ENCODE assay signal across 8 cellular contexts in genomic region chr12:93741741-93742085, GRCh38.
A peak's percentile ranks its signal among the peaks of the same experiment; 100 is the strongest.
DNase-seq lines count a peak whose midpoint lies in the region; ATAC-seq, FAIRE-seq and TF ChIP-seq lines count a peak whose summit lies in the region.

No MANE protein-coding gene starts in this region.

- no peaks in the 10 kb centered on the region for H3K4me1 ChIP-seq in NT2/D1 (ENCODE audit: insufficient read depth, insufficient read length)
- H3K4me1 ChIP-seq in HepG2 (ENCODE audit: insufficient read depth, low read length) = peaks cover 37% of the 10 kb centered on the region
- H3K4me1 ChIP-seq in tibial artery = peaks cover 0 to 51% (median 16%) of the 10 kb centered on the region in 4 donors

- H3K9me3 ChIP-seq in NT2/D1 (ENCODE audit: insufficient read depth, low read length) (no peaks in the 10 kb centered on the region), HepG2 (ENCODE audit: low read length) (no peaks in the 10 kb centered on the region), tibial artery (no peaks in the 10 kb centered on the region)

- H3K79me2 ChIP-seq in HepG2 (ENCODE audit: insufficient read depth, low read length) = no peaks in the 10 kb centered on the region

- intact Hi-C loops in HepG2 (cut with micrococcal nuclease; ENCODE audit: unreplicated experiment) (loop anchor here (1.0 to 2.0 kb wide), 4 partner anchors 64 to 360 kb away; partner anchors contain the start of gene CRADD), tibial artery (cut with DNase I; ENCODE audit: low total_unique reads) (loop anchor here (5.0 kb wide), 2 partner anchors 36 to 169 kb away; partner anchors contain the start of gene SOCS2)

- H3K27me3 ChIP-seq in NT2/D1 (ENCODE audit: insufficient read depth, insufficient read length) = no peaks in the 10 kb centered on the region
- H3K27me3 ChIP-seq in HepG2 (ENCODE audit: control insufficient read depth in 1 of 2, insufficient read depth in 2 of 2, low read length in 2 of 2) = no peaks in the 10 kb centered on the region
- H3K27me3 ChIP-seq in tibial artery = no peaks in the 10 kb centered on the region

- H4K20me1 ChIP-seq in HepG2 (ENCODE audit: insufficient read depth, low read length) = no peaks in the 10 kb centered on the region

- no peak for FAIRE-seq in HepG2 (lab: Jason Lieb, UNC)

- in situ Hi-C loops in HepG2 (cut with HindIII; ENCODE audit: extremely low pct_ligation_motif_present, low pct_unique_long_range_greater_than_20kb) = loop anchor here (5.0 kb wide), 2 partner anchors 64 to 169 kb away; partner anchors contain the start of genes CRADD and SOCS2

- no peak for TF ChIP-seq EP300 in HepG2 (IDR thresholded peaks at IDR 0.05; ENCODE audit: low read depth in 2 of 2, low read length in 2 of 2)
- TF ChIP-seq EP300 in HepG2 (CRISPR knock-in tag; IDR thresholded peaks at IDR 0.05; ENCODE audit: borderline replicate concordance) = no peak

- TF ChIP-seq RAD21 in HepG2 (CRISPR knock-in tag; IDR thresholded peaks at IDR 0.05) = no peak

- CTCF ChIA-PET in HepG2 (lab: Yijun Ruan, JAX; ENCODE audit: low intra/inter-chr PET ratio, low total read pairs) = interaction anchor here (0.9 to 1.8 kb wide), 3 partner anchors 172 to 360 kb away, joined by 4 to 5 read pairs (median 4); no protein-coding TSS in a partner anchor

- POLR2A ChIA-PET in HepG2 (lab: Yijun Ruan, JAX) = interaction anchor here (0.8 to 1.0 kb wide), 2 partner anchors 17 to 65 kb away, joined by 3 to 5 read pairs; partner anchors contain the start of gene CRADD

- 6% methylated on average over 8 of the region's 8 CpGs for WGBS in HepG2 (ENCODE audit: low lambda C conversion rate)

- H3K36me3 ChIP-seq in NT2/D1 (ENCODE audit: insufficient read depth, insufficient read length, low read length) = no peaks in the 10 kb centered on the region
- no peaks in the 10 kb centered on the region for H3K36me3 ChIP-seq in HepG2 (replicated peaks in 1 of 2; ENCODE audit: control insufficient read depth in 1 of 2, insufficient read depth in 2 of 2, low read length in 2 of 2)
- no peaks in the 10 kb centered on the region for H3K36me3 ChIP-seq in tibial artery

- H3K4me3 ChIP-seq in GM12875 (ENCODE audit: low read depth, low read length) (peak overlapping the region; percentile 54), HFF-Myc (replicated peaks; ENCODE audit: low read depth, low read length) (peak overlapping the region; percentile 51), NT2/D1 (ENCODE audit: insufficient read length, low read depth) (peak overlapping the region; percentile 13), HepG2 (replicated peaks in 1 of 3; ENCODE audit: insufficient read depth in 1 of 3, low read depth in 2 of 3, low read length in 3 of 3) (peak overlapping the region; percentile 59 to 84 (median 77)), tibial artery (peak overlapping the region; percentile 63 to 70)

- no peak for TF ChIP-seq POLR2A in HepG2 (IDR thresholded peaks at IDR 0.05; ENCODE audit: insufficient read depth in 1 of 2, low read depth in 2 of 2, low read length in 2 of 2)

- peak overlapping the region; percentile 43 for H2AFZ ChIP-seq in HepG2 (ENCODE audit: low read length)

- H3K9ac ChIP-seq in NT2/D1 (ENCODE audit: insufficient read length, low read depth) (peak overlapping the region; percentile 51), HepG2 (ENCODE audit: insufficient read depth, low read depth, low read length) (peak overlapping the region; percentile 58)

- DNase-seq in HFF-Myc (ENCODE audit: extremely low read depth, low read depth) (no peak), NT2/D1 (ENCODE audit: low read depth, low spot score) (no peak), cerebellar cortex (ENCODE audit: low spot score) (peak; percentile 12), HepG2 (ENCODE audit: low spot score) (peak; percentile 4), tibial artery (no peak), GM19240 (ENCODE audit: insufficient read length, low spot score) (no peak), cerebellar nuclear complex (lab: John Stamatoyannopoulos, UW) (no peak)

- TF ChIP-seq CTCF in GM12875 (IDR thresholded peaks at IDR 0.05; ENCODE audit: borderline replicate concordance, insufficient read depth, low read depth, low read length) = no peak
- TF ChIP-seq CTCF in HFF-Myc (IDR thresholded peaks at IDR 0.05; ENCODE audit: low read depth, low read length, missing control alignments) = no peak
- no peak for TF ChIP-seq CTCF in HepG2 (CRISPR knock-in tag; IDR thresholded peaks at IDR 0.05)
- no peak for TF ChIP-seq CTCF in tibial artery (IDR thresholded peaks at IDR 0.05)

- ATAC-seq in HepG2 = peak; percentile 72

- H3K27ac ChIP-seq in HepG2 (ENCODE audit: extremely low read length, insufficient read depth, low read length) (peak overlapping the region; percentile 59), tibial artery (peak overlapping the region; percentile 80 to 85)

- BruUV-seq in HepG2 (replicated peaks; lab: Mats Ljungman, UMichigan) = no TSS peak

- peak overlapping the region; percentile 96 for H3K4me2 ChIP-seq in HepG2 (ENCODE audit: low read depth, low read length)

TF ChIP-seq in HepG2, 621 proteins besides CTCF, POLR2A, EP300 and RAD21 (continues in another document):
- TF ChIP-seq, protein P1, sequence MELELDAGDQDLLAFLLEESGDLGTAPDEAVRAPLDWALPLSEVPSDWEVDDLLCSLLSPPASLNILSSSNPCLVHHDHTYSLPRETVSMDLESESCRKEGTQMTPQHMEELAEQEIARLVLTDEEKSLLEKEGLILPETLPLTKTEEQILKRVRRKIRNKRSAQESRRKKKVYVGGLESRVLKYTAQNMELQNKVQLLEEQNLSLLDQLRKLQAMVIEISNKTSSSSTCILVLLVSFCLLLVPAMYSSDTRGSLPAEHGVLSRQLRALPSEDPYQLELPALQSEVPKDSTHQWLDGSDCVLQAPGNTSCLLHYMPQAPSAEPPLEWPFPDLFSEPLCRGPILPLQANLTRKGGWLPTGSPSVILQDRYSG (CRISPR knock-in tag; IDR thresholded peaks at IDR 0.05) = no peak
- TF ChIP-seq HOXA7 (CRISPR knock-in tag; IDR thresholded peaks at IDR 0.05) (no peak), NFE2 (CRISPR knock-in tag; IDR thresholded peaks at IDR 0.05) (no peak), ZBTB8A (CRISPR knock-in tag; IDR thresholded peaks at IDR 0.05; ENCODE audit: borderline replicate concordance, low read depth) (no peak), ZNF101 (CRISPR knock-in tag; IDR thresholded peaks at IDR 0.05; ENCODE audit: borderline replicate concordance, low read depth) (no peak)
- TF ChIP-seq, protein P2, sequence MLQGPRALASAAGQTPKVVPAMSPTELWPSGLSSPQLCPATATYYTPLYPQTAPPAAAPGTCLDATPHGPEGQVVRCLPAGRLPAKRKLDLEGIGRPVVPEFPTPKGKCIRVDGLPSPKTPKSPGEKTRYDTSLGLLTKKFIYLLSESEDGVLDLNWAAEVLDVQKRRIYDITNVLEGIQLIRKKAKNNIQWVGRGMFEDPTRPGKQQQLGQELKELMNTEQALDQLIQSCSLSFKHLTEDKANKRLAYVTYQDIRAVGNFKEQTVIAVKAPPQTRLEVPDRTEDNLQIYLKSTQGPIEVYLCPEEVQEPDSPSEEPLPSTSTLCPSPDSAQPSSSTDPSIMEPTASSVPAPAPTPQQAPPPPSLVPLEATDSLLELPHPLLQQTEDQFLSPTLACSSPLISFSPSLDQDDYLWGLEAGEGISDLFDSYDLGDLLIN (CRISPR knock-in tag; IDR thresholded peaks at IDR 0.05; ENCODE audit: borderline replicate concordance) = no peak
- TF ChIP-seq, protein P3, sequence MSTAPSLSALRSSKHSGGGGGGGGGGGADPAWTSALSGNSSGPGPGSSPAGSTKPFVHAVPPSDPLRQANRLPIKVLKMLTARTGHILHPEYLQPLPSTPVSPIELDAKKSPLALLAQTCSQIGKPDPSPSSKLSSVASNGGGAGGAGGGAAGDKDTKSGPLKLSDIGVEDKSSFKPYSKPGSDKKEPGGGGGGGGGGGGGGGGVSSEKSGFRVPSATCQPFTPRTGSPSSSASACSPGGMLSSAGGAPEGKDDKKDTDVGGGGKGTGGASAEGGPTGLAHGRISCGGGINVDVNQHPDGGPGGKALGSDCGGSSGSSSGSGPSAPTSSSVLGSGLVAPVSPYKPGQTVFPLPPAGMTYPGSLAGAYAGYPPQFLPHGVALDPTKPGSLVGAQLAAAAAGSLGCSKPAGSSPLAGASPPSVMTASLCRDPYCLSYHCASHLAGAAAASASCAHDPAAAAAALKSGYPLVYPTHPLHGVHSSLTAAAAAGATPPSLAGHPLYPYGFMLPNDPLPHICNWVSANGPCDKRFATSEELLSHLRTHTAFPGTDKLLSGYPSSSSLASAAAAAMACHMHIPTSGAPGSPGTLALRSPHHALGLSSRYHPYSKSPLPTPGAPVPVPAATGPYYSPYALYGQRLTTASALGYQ (CRISPR knock-in tag; IDR thresholded peaks at IDR 0.05) = no peak

Comparison
In these comparisons a context has a peak if more than half of its experiments do, and no peak if none do; other contexts are left out.
1. H3K4me3 ChIP-seq: peak in every context shown above with its lines; median percentile 77 in HepG2; 66 in tibial artery; 54 in GM12875; 51 in HFF-Myc; 13 in NT2/D1.
2. DNase-seq: peak in cerebellar cortex (single experiment) and HepG2 (single experiment); none in HFF-Myc (single experiment), NT2/D1 (single experiment), tibial artery (0 of 2), GM19240 (single experiment) and cerebellar nuclear complex (0 of 2).